Comparison of ENCODE assay signal across 21 cellular contexts in genomic region chr10:133350950-133351329, GRCh38. TPM values are rescaled to one million over a fixed set of nuclear protein-coding genes. Genes with fewer than 3 reads are reported as not detected.
"Had no signal": no experiment of that assay in that cellular context is flagged by ENCODE, and none has a peak within 500 bp of the region (broad histone marks: within the 10 kb centered on the region; RNA-seq: fewer than 3 reads in every experiment).

No MANE protein-coding gene starts in this region.

- H3K27me3 ChIP-seq: colonic mucosa had no signal

- DNase-seq: activated B cell treated with CpG ODN at 0.5 μM for 24 hours; activated CD4-positive, alpha-beta T cell treated with anti-CD3 and anti-CD28 coated beads, Interleukin-2, amount 10 ng/mL, durations not matched to agents 24 days and 14 days; activated CD8-positive, alpha-beta memory T cell treated with anti-CD3 and anti-CD28 coated beads, Interleukin-2, amount 50 U/mL, for 48 hours; activated gamma-delta T cell; activated T-cell treated with anti-CD3 and anti-CD28 coated beads, Interleukin-2, amount 50 U/mL, for 72 hours; amniotic stem cell; central memory CD4-positive, alpha-beta T cell; colonic mucosa; midbrain; posterior cingulate gyrus; retina; stimulated activated CD4-positive, alpha-beta T cell treated with anti-CD3 and anti-CD28 coated beads, Interleukin-15, amount 100 ng/mL, for 24 hours; stimulated activated CD4-positive, alpha-beta T cell treated with anti-CD3 and anti-CD28 coated beads, Interleukin-4, amount 100 ng/mL, for 1 hour; stimulated activated naive B cell treated with anti-CD40 and anti-IgM and Interleukin-4, amounts not matched to agents 10 μg/mL and 1 μg/mL and 100 μg/mL, for 72 hours; thyroid gland had no signal

- ATAC-seq: activated T-cell treated with anti-CD3 and anti-CD28 coated beads, Interleukin-2, amount 50 U/mL, for 72 hours had no signal

- H3K4me1 Mint-ChIP-seq: activated CD4-positive, alpha-beta T cell treated with anti-CD3 and anti-CD28 coated beads, Interleukin-2, amount 10 ng/mL, durations not matched to agents 24 days and 14 days had no signal

- H3K36me3 ChIP-seq: colonic mucosa, thyroid gland had no signal

- H3K27ac Mint-ChIP-seq: activated B cell treated with CpG ODN at 0.5 μM for 24 hours; activated CD4-positive, alpha-beta T cell treated with anti-CD3 and anti-CD28 coated beads, Interleukin-2, amount 10 ng/mL, durations not matched to agents 24 days and 14 days; activated naive CD8-positive, alpha-beta T cell; activated T-cell treated with anti-CD3 and anti-CD28 coated beads, Interleukin-2, amount 50 U/mL, for 72 hours; stimulated activated naive B cell treated with anti-CD40 and anti-IgM and Interleukin-4, amounts not matched to agents 10 μg/mL and 1 μg/mL and 100 μg/mL, for 72 hours had no signal

- H3K27me3 Mint-ChIP-seq: activated CD4-positive, alpha-beta T cell treated with anti-CD3 and anti-CD28 coated beads, Interleukin-2, amount 10 ng/mL, durations not matched to agents 24 days and 14 days had no signal

- H3K27ac ChIP-seq: colonic mucosa, skin epidermis, thyroid gland had no signal

- H3K4me3 Mint-ChIP-seq: activated B cell treated with CpG ODN at 0.5 μM for 24 hours; activated CD4-positive, alpha-beta T cell treated with anti-CD3 and anti-CD28 coated beads, Interleukin-2, amount 10 ng/mL, durations not matched to agents 24 days and 14 days; activated naive CD8-positive, alpha-beta T cell; activated T-cell treated with anti-CD3 and anti-CD28 coated beads, Interleukin-2, amount 50 U/mL, for 72 hours; stimulated activated naive B cell treated with anti-CD40 and anti-IgM and Interleukin-4, amounts not matched to agents 10 μg/mL and 1 μg/mL and 100 μg/mL, for 72 hours had no signal

- H3K4me1 ChIP-seq: colonic mucosa, thyroid gland had no signal

- H3K4me3 ChIP-seq: colonic mucosa, skin epidermis, thyroid gland had no signal

- H3K9me3 Mint-ChIP-seq: activated B cell treated with CpG ODN at 0.5 μM for 24 hours; activated CD4-positive, alpha-beta T cell treated with anti-CD3 and anti-CD28 coated beads, Interleukin-2, amount 10 ng/mL, durations not matched to agents 24 days and 14 days; activated T-cell treated with anti-CD3 and anti-CD28 coated beads, Interleukin-2, amount 50 U/mL, for 72 hours; stimulated activated naive B cell treated with anti-CD40 and anti-IgM and Interleukin-4, amounts not matched to agents 10 μg/mL and 1 μg/mL and 100 μg/mL, for 72 hours had no signal

- H3K9me3 ChIP-seq: colonic mucosa, thyroid gland had no signal

- H3K36me3 Mint-ChIP-seq: activated naive CD8-positive, alpha-beta T cell had no signal

RNA-seq across cellular contexts. Expression of gene PRAP1, which starts 3.8 kb away (rescaled TPM):
- total RNA-seq: activated B cell treated with CpG ODN at 0.5 μM for 24 hours; activated CD4-positive, alpha-beta T cell treated with anti-CD3 and anti-CD28 coated beads, Interleukin-2, amount 10 ng/mL, durations not matched to agents 24 days and 14 days; activated T-cell treated with anti-CD3 and anti-CD28 coated beads, Interleukin-2, amount 50 U/mL, for 72 hours; lung microvascular endothelial cell; T-helper 2 cell treated with Interferon-gamma antibody and Interleukin-4, amounts not matched to agents 100 ng/mL and 5 ng/mL, for 36 hours; thyroid gland; urinary bladder had no signal
- polyA plus RNA-seq: esophagus had no signal

RNA-seq across cellular contexts. Expression of gene CALY, which starts 14.2 kb away (rescaled TPM):
- total RNA-seq: activated B cell treated with CpG ODN at 0.5 μM for 24 hours; activated CD4-positive, alpha-beta T cell treated with anti-CD3 and anti-CD28 coated beads, Interleukin-2, amount 10 ng/mL, durations not matched to agents 24 days and 14 days; lung microvascular endothelial cell; T-helper 2 cell treated with Interferon-gamma antibody and Interleukin-4, amounts not matched to agents 100 ng/mL and 5 ng/mL, for 36 hours had no signal
